Comparison of ENCODE assay signal across 11 cellular contexts in the genomic region with DNA sequence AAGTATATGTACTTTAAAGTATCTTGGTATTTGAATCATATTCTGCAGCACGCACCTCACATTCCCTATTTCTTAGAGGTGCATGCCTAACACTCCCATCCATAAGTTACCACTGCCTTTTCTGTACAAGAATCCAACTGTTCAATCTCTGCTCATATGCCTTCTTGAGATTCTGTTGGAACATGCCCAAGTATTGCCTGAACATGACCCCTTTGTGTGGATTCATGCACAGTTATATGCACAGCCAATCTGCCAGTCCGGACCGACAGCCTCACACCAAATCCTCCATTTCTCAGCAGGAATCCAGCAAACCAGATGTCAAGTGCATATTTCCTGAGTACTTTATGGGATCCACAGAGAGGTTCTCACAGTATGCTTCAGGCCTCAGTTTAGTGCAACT.
DNase-seq lines count a peak whose midpoint lies in the region; ATAC-seq lines count a peak whose summit lies in the region.
"Had no signal": no experiment of that assay in that cellular context is flagged by ENCODE, and none has a peak within 500 bp of the region (broad histone marks: within the 10 kb centered on the region; RNA-seq: fewer than 3 reads in every experiment).

No MANE protein-coding gene starts in this region.

- ATAC-seq in HG03520 (IDR thresholded peaks at IDR 0.05; ENCODE audit: unreplicated experiment) = no peak
- ATAC-seq: A549, HCT116 had no signal

- DNase-seq in NCI-H128 (lab: John Stamatoyannopoulos, UW; ENCODE audit: unreplicated experiment) (peak; percentile 19), NCI-H2171 (lab: John Stamatoyannopoulos, UW) (peak; percentile 90), NCI-H524 treated with DMSO at 0.1 percent for 48 hours (lab: John Stamatoyannopoulos, UW) (peak; percentile 67), C1 segment of cervical spinal cord (lab: John Stamatoyannopoulos, UW) (no peak)
- no peak for DNase-seq in stimulated activated CD4-positive, alpha-beta T cell treated with anti-CD3 and anti-CD28 coated beads, Interleukin-4, amount 100 ng/mL, for 1 hour
- DNase-seq: Caco-2; CD8-positive, alpha-beta memory T cell; IMR-90 had no signal

Comparison
In these comparisons a context has a peak if more than half of its experiments do, and no peak if none do; other contexts are left out.
1. DNase-seq: peak in NCI-H128 (single experiment), NCI-H2171 (single experiment) and NCI-H524 treated with DMSO at 0.1 percent for 48 hours (single experiment); none in C1 segment of cervical spinal cord (0 of 14) and stimulated activated CD4-positive, alpha-beta T cell treated with anti-CD3 and anti-CD28 coated beads, Interleukin-4, amount 100 ng/mL, for 1 hour (single experiment).